ENCODE assay signal across 19 cellular contexts in genomic region chr9:136486131-136486530, GRCh38. TPM values are rescaled to one million over a fixed set of nuclear protein-coding genes. Genes with fewer than 3 reads are reported as not detected.
DNase-seq lines count a peak whose midpoint lies in the region; ATAC-seq, FAIRE-seq and TF ChIP-seq lines count a peak whose summit lies in the region.
"Had no signal": no experiment of that assay in that cellular context is flagged by ENCODE, and none has a peak within 500 bp of the region (broad histone marks: within the 10 kb centered on the region; RNA-seq: fewer than 3 reads in every experiment).

No MANE protein-coding gene starts in this region.

- H3K27me3 ChIP-seq in liver (ENCODE audit: control insufficient read depth in 4 of 4, insufficient read depth in 4 of 4, low read length in 3 of 4) = no peaks in the 10 kb centered on the region
- H3K27me3 ChIP-seq in HepG2 (ENCODE audit: control insufficient read depth in 1 of 2, insufficient read depth in 2 of 2, low read length in 2 of 2) = peaks cover 18 to 36% of the 10 kb centered on the region in 2 experiments; a peak in 4 of 5 replicates
- H3K27me3 ChIP-seq: BE2C had no signal

- H3K4me3 Mint-ChIP-seq in neural crest cell = peak overlapping the region; percentile 90
- no peak overlapping the region for H3K4me3 Mint-ChIP-seq in CD14-positive monocyte
- H3K4me3 Mint-ChIP-seq: CD4-positive, alpha-beta T cell had no signal

- POLR2A ChIA-PET in HepG2 (lab: Yijun Ruan, JAX) = interaction anchor here (1.4 to 3.5 kb wide), 2 partner anchors 140 to 143 kb away, joined by 4 to 25 read pairs; no protein-coding TSS in a partner anchor

- peaks cover 18% of the 10 kb centered on the region for H4K20me1 ChIP-seq in HepG2 (ENCODE audit: insufficient read depth, low read length)

- H3K4me2 ChIP-seq in HepG2 (ENCODE audit: low read depth, low read length) = no peak overlapping the region; the same call in 1 of the 2 replicates

- H3K27ac Mint-ChIP-seq in neural crest cell (ENCODE audit: unreplicated experiment) = no peak overlapping the region
- no peak overlapping the region for H3K27ac Mint-ChIP-seq in CD14-positive monocyte

- TF ChIP-seq CTCF in liver (IDR thresholded peaks at IDR 0.05; ENCODE audit: low read depth, low read length, missing input control) (no peak), HepG2 (CRISPR knock-in tag; IDR thresholded peaks at IDR 0.05) (no peak), neural crest cell (conservative IDR thresholded peaks at IDR 0.05) (no peak), CD14-positive monocyte (IDR thresholded peaks at IDR 0.05) (no peak)

- H3K9ac ChIP-seq in liver (ENCODE audit: low read depth in 1 of 2, low read length in 2 of 2) (peak overlapping the region; percentile 5 to 46), HepG2 (ENCODE audit: insufficient read depth, low read depth, low read length) (no peak overlapping the region)
- H3K9ac ChIP-seq: GM23248 had no signal

- no TSS peak for BruUV-seq in HepG2 (replicated peaks; lab: Mats Ljungman, UMichigan)

- no peak for TF ChIP-seq POLR2A in HepG2 (IDR thresholded peaks at IDR 0.05; ENCODE audit: insufficient read depth in 1 of 2, low read depth in 2 of 2, low read length in 2 of 2)

- H3K9me3 Mint-ChIP-seq in neural crest cell (no peaks in the 10 kb centered on the region), CD14-positive monocyte (peaks cover 0 to 2% (median 0%) of the 10 kb centered on the region in 7 donors)
- H3K9me3 Mint-ChIP-seq: CD4-positive, alpha-beta T cell; IgD-negative memory B cell had no signal

- intact Hi-C loops in HepG2 (cut with micrococcal nuclease; ENCODE audit: unreplicated experiment) (no loop called here), CD14-positive monocyte (cut with micrococcal nuclease) (loop anchor here (5.0 to 10.0 kb wide), 5 partner anchors 61 to 239 kb away; partner anchors contain the start of genes NOTCH1 (in 2 of the 2), AGPAT2 (in 1 of the 2) and DNLZ (in 1 of the 2))

- TF ChIP-seq EP300 in HepG2 (IDR thresholded peaks at IDR 0.05; ENCODE audit: low read depth in 2 of 2, low read length in 2 of 2) (no peak), HepG2 (CRISPR knock-in tag; IDR thresholded peaks at IDR 0.05; ENCODE audit: borderline replicate concordance) (no peak)

- CTCF ChIA-PET in HepG2 (lab: Yijun Ruan, JAX; ENCODE audit: low intra/inter-chr PET ratio, low total read pairs) = interaction anchor here (0.8 to 7.9 kb wide), 2 partner anchors 145 to 158 kb away, joined by 4 to 101 read pairs; no protein-coding TSS in a partner anchor

- WGBS in liver = 93% methylated on average over 7 of the region's 7 CpGs
- WGBS in HepG2 (ENCODE audit: low lambda C conversion rate) = 17% methylated on average over 1 of the region's 7 CpGs

- H2AFZ ChIP-seq in HepG2 (ENCODE audit: low read length) = no peak overlapping the region
- H2AFZ ChIP-seq: GM23248 had no signal

- DNase-seq in HepG2 (ENCODE audit: low spot score) = no peak
- DNase-seq in left lobe of liver (ENCODE audit: low spot score) = peak; percentile 49
- DNase-seq in neural crest cell (ENCODE audit: low read depth, low spot score) = no peak
- DNase-seq in iPS-NIHi7 (ENCODE audit: extremely low spot score) = no peak
- no peak for DNase-seq in CD14-positive monocyte (ENCODE audit: low spot score)
- DNase-seq: ACHN; BE2C; C1 segment of cervical spinal cord; Caco-2; CD4-positive, alpha-beta T cell; GM23248; HCEC 1CT had no signal

- peaks cover 2% of the 10 kb centered on the region for H3K27me3 Mint-ChIP-seq in neural crest cell (ENCODE audit: low read depth)
- peaks cover 0 to 17% (median 14%) of the 10 kb centered on the region in 3 donors for H3K27me3 Mint-ChIP-seq in CD14-positive monocyte (ENCODE audit: low read depth in 3 of 3)
- H3K27me3 Mint-ChIP-seq: CD4-positive, alpha-beta T cell; IgD-negative memory B cell had no signal

- TF ChIP-seq RAD21 in liver (IDR thresholded peaks at IDR 0.05) (no peak), HepG2 (CRISPR knock-in tag; IDR thresholded peaks at IDR 0.05) (no peak)

- H3K27ac ChIP-seq in liver (ENCODE audit: low read depth in 1 of 2, low read length in 2 of 2) = peak overlapping the region; percentile 96 to 100
- no peak overlapping the region for H3K27ac ChIP-seq in HepG2 (ENCODE audit: extremely low read length, insufficient read depth, low read length)
- H3K27ac ChIP-seq: GM23248 had no signal

- H3K4me1 Mint-ChIP-seq in neural crest cell (peaks cover 33% of the 10 kb centered on the region), CD14-positive monocyte (peaks cover 17% of the 10 kb centered on the region)

- in situ Hi-C loops in HepG2 (cut with HindIII; ENCODE audit: extremely low pct_ligation_motif_present, low pct_unique_long_range_greater_than_20kb) = no loop called here

- ATAC-seq in HepG2 = no peak
- no peak for ATAC-seq in left lobe of liver

- no peak for FAIRE-seq in HepG2 (lab: Jason Lieb, UNC)
- FAIRE-seq: A204.1, D721Med, G401.6, GM12891, HTR-8/SVneo had no signal

- no peak overlapping the region for H3K4me3 ChIP-seq in liver (ENCODE audit: low read depth in 1 of 3, low read length in 3 of 3)
- no peak overlapping the region for H3K4me3 ChIP-seq in HepG2 (replicated peaks in 1 of 3; ENCODE audit: insufficient read depth in 1 of 3, low read depth in 2 of 3, low read length in 3 of 3)
- H3K4me3 ChIP-seq: GM23248 had no signal

- peaks cover 14% of the 10 kb centered on the region for H3K79me2 ChIP-seq in HepG2 (ENCODE audit: insufficient read depth, low read length)

- H3K9me3 ChIP-seq in liver (ENCODE audit: control insufficient read depth in 4 of 4, low read length in 3 of 4) = no peaks in the 10 kb centered on the region
- H3K9me3 ChIP-seq in HepG2 (ENCODE audit: low read length) = no peaks in the 10 kb centered on the region
- H3K9me3 ChIP-seq: BE2C, Caco-2 had no signal

- H3K36me3 ChIP-seq in liver (ENCODE audit: control insufficient read depth in 4 of 4, insufficient read depth in 3 of 4, low read depth in 1 of 4, low read length in 3 of 4) = no peaks in the 10 kb centered on the region
- no peaks in the 10 kb centered on the region for H3K36me3 ChIP-seq in HepG2 (replicated peaks in 1 of 2; ENCODE audit: control insufficient read depth in 1 of 2, insufficient read depth in 2 of 2, low read length in 2 of 2)

- no peaks in the 10 kb centered on the region for H3K36me3 Mint-ChIP-seq in neural crest cell (ENCODE audit: low read depth)
- no peaks in the 10 kb centered on the region for H3K36me3 Mint-ChIP-seq in CD14-positive monocyte
- H3K36me3 Mint-ChIP-seq: IgD-negative memory B cell had no signal

- peaks cover 17 to 62% (median 46%) of the 10 kb centered on the region in 4 donors for H3K4me1 ChIP-seq in liver (ENCODE audit: control insufficient read depth in 4 of 4, insufficient read depth in 4 of 4, low read length in 3 of 4)
- H3K4me1 ChIP-seq in HepG2 (ENCODE audit: insufficient read depth, low read length) = peaks cover 31% of the 10 kb centered on the region
- H3K4me1 ChIP-seq: BE2C had no signal

RNA-seq across cellular contexts. Expression of gene SEC16A, which starts 3.3 kb away (rescaled TPM):
- 10 to 100 TPM; 21.7 to 96.1 TPM for total RNA-seq in liver
- 10 to 100 TPM; 43.3 to 88.7 TPM for polyA plus RNA-seq in liver
- 15.9 and 27.7 TPM in 2 replicates for total RNA-seq in HepG2 (2016; rRNA removed; fragmentation: Illumina TruSeq; extraction: Trizol)
- total RNA-seq in HepG2 (2016; cell fraction: cytosol; rRNA removed; fragmentation: Illumina TruSeq; extraction: Trizol; ENCODE audit: low read depth) = 3.9 TPM in 2 replicates
- total RNA-seq in HepG2 (2016; cell fraction: insoluble cytoplasmic fraction; rRNA removed; fragmentation: Illumina TruSeq; extraction: Trizol) = 15.7 and 21.0 TPM in 2 replicates
- total RNA-seq in HepG2 (2016; cell fraction: membrane; rRNA removed; fragmentation: Illumina TruSeq; extraction: Trizol) = 12.2 and 12.3 TPM in 2 replicates
- total RNA-seq in HepG2 (2016; cell fraction: nucleus; rRNA removed; fragmentation: Illumina TruSeq; extraction: Trizol) = 25.4 and 28.9 TPM in 2 replicates
- polyA plus RNA-seq in HepG2 (2011; rRNA removed) = 17.9 and 18.9 TPM in 2 replicates
- 12.7 and 13.2 TPM in 2 replicates for polyA plus RNA-seq in HepG2 (2011; cell fraction: cytosol; rRNA removed)
- polyA plus RNA-seq in HepG2 (2011; cell fraction: nucleus; rRNA removed) = 71.0 and 81.7 TPM in 2 replicates
- polyA plus RNA-seq in HepG2 (2012) = 26.1 and 28.5 TPM in 2 replicates
- 2.6 and 3.4 TPM in 2 replicates for polyA plus RNA-seq in HepG2 (2016; cell fraction: cytosol; fragmentation: Illumina TruSeq; extraction: Trizol; ENCODE audit: low read depth)
- polyA plus RNA-seq in HepG2 (2016; cell fraction: insoluble cytoplasmic fraction; fragmentation: Illumina TruSeq; extraction: Trizol; ENCODE audit: low read depth) = 29.5 and 38.6 TPM in 2 replicates
- 7.1 and 8.4 TPM in 2 replicates for polyA plus RNA-seq in HepG2 (2016; cell fraction: membrane; fragmentation: Illumina TruSeq; extraction: Trizol; ENCODE audit: low read depth)
- polyA plus RNA-seq in HepG2 (2016; cell fraction: nucleus; fragmentation: Illumina TruSeq; extraction: Trizol; ENCODE audit: insufficient read depth, low read depth) = 72.9 and 74.4 TPM in 2 replicates
- polyA minus RNA-seq in HepG2 (2011; rRNA and poly(A)+ RNA removed; ENCODE audit: low replicate concordance) = 29.0 and 33.5 TPM in 2 replicates
- polyA minus RNA-seq in HepG2 (2011; cell fraction: cytosol; rRNA and poly(A)+ RNA removed) = 27.1 and 28.7 TPM in 2 replicates
- 24.8 and 24.9 TPM in 2 replicates for polyA minus RNA-seq in HepG2 (2011; cell fraction: nucleus; rRNA and poly(A)+ RNA removed)
- total RNA-seq in left lobe of liver = 71.8 TPM
- total RNA-seq in neural crest cell = 77.2 and 79.4 TPM in 2 replicates
- polyA plus RNA-seq in CD14-positive monocyte = 10 to 100 TPM; 11.1 to 19.1 TPM

RNA-seq across cellular contexts. Expression of gene INPP5E, which starts 46.5 kb away (rescaled TPM):
- total RNA-seq in liver (1 to 10 TPM; 3.1 to 3.3 TPM), HepG2 (2016; rRNA removed; fragmentation: Illumina TruSeq; extraction: Trizol) (3.0 and 5.5 TPM in 2 replicates), left lobe of liver (8.8 TPM), neural crest cell (28.7 and 29.6 TPM in 2 replicates)
- polyA plus RNA-seq in liver (1 to 10 TPM; 1.0 to 2.7 TPM), HepG2 (2011; rRNA removed) (5.5 and 7.5 TPM in 2 replicates), CD14-positive monocyte (1 to 10 TPM; 1.0 TPM)
- total RNA-seq in HepG2 (2016; cell fraction: cytosol; rRNA removed; fragmentation: Illumina TruSeq; extraction: Trizol; ENCODE audit: low read depth) = 0.91 and 1.3 TPM in 2 replicates
- total RNA-seq in HepG2 (2016; cell fraction: insoluble cytoplasmic fraction; rRNA removed; fragmentation: Illumina TruSeq; extraction: Trizol) = 2.7 and 5.4 TPM in 2 replicates
- 3.3 and 3.4 TPM in 2 replicates for total RNA-seq in HepG2 (2016; cell fraction: membrane; rRNA removed; fragmentation: Illumina TruSeq; extraction: Trizol)
- 5.6 and 6.0 TPM in 2 replicates for total RNA-seq in HepG2 (2016; cell fraction: nucleus; rRNA removed; fragmentation: Illumina TruSeq; extraction: Trizol)
- 3.2 and 4.1 TPM in 2 replicates for polyA plus RNA-seq in HepG2 (2011; cell fraction: cytosol; rRNA removed)
- polyA plus RNA-seq in HepG2 (2011; cell fraction: nucleus; rRNA removed) = 45.5 and 51.1 TPM in 2 replicates
- polyA plus RNA-seq in HepG2 (2012) = 3.7 and 5.4 TPM in 2 replicates
- polyA plus RNA-seq in HepG2 (2016; cell fraction: cytosol; fragmentation: Illumina TruSeq; extraction: Trizol; ENCODE audit: low read depth) = 0.89 and 1.0 TPM in 2 replicates
- polyA plus RNA-seq in HepG2 (2016; cell fraction: insoluble cytoplasmic fraction; fragmentation: Illumina TruSeq; extraction: Trizol; ENCODE audit: low read depth) = 4.0 and 5.3 TPM in 2 replicates
- 2.6 and 3.1 TPM in 2 replicates for polyA plus RNA-seq in HepG2 (2016; cell fraction: membrane; fragmentation: Illumina TruSeq; extraction: Trizol; ENCODE audit: low read depth)
- polyA plus RNA-seq in HepG2 (2016; cell fraction: nucleus; fragmentation: Illumina TruSeq; extraction: Trizol; ENCODE audit: insufficient read depth, low read depth) = 22.1 and 22.8 TPM in 2 replicates
- 5.4 and 5.9 TPM in 2 replicates for polyA minus RNA-seq in HepG2 (2011; rRNA and poly(A)+ RNA removed; ENCODE audit: low replicate concordance)
- 2.7 and 3.1 TPM in 2 replicates for polyA minus RNA-seq in HepG2 (2011; cell fraction: cytosol; rRNA and poly(A)+ RNA removed)
- polyA minus RNA-seq in HepG2 (2011; cell fraction: nucleus; rRNA and poly(A)+ RNA removed) = 5.8 and 7.5 TPM in 2 replicates

RNA-seq across cellular contexts. Expression of gene NOTCH1, which starts 59.7 kb away (rescaled TPM):
- total RNA-seq in liver (10 to 100 TPM in 1 of 2 donors, 1 to 10 TPM in 1; 9.4 to 22.3 TPM), HepG2 (2016; rRNA removed; fragmentation: Illumina TruSeq; extraction: Trizol) (0.22 and 0.35 TPM in 2 replicates), left lobe of liver (31.9 TPM), neural crest cell (99.0 and 99.7 TPM in 2 replicates)
- polyA plus RNA-seq in liver (1 to 10 TPM; 2.4 to 7.5 TPM), HepG2 (2011; rRNA removed) (0.09 and 0.12 TPM in 2 replicates), CD14-positive monocyte (1 to 10 TPM; 1.4 to 2.2 TPM)
- total RNA-seq in HepG2 (2016; cell fraction: cytosol; rRNA removed; fragmentation: Illumina TruSeq; extraction: Trizol; ENCODE audit: low read depth) = 0.18 and 0.20 TPM in 2 replicates
- 0.13 and 0.43 TPM in 2 replicates for total RNA-seq in HepG2 (2016; cell fraction: insoluble cytoplasmic fraction; rRNA removed; fragmentation: Illumina TruSeq; extraction: Trizol)
- total RNA-seq in HepG2 (2016; cell fraction: membrane; rRNA removed; fragmentation: Illumina TruSeq; extraction: Trizol) = 0.17 and 0.28 TPM in 2 replicates
- 0.69 and 1.3 TPM in 2 replicates for total RNA-seq in HepG2 (2016; cell fraction: nucleus; rRNA removed; fragmentation: Illumina TruSeq; extraction: Trizol)
- 0.04 and 0.11 TPM in 2 replicates for polyA plus RNA-seq in HepG2 (2011; cell fraction: cytosol; rRNA removed)
- polyA plus RNA-seq in HepG2 (2011; cell fraction: nucleus; rRNA removed) = 0.90 and 1.1 TPM in 2 replicates
- polyA plus RNA-seq in HepG2 (2012) = 0.09 and 0.31 TPM in 2 replicates
- polyA plus RNA-seq in HepG2 (2016; cell fraction: cytosol; fragmentation: Illumina TruSeq; extraction: Trizol; ENCODE audit: low read depth) = 0.02 TPM in 2 replicates
- polyA plus RNA-seq in HepG2 (2016; cell fraction: insoluble cytoplasmic fraction; fragmentation: Illumina TruSeq; extraction: Trizol; ENCODE audit: low read depth) = 0.15 and 0.22 TPM in 2 replicates
- polyA plus RNA-seq in HepG2 (2016; cell fraction: membrane; fragmentation: Illumina TruSeq; extraction: Trizol; ENCODE audit: low read depth) = 0.05 and 0.13 TPM in 2 replicates
- polyA plus RNA-seq in HepG2 (2016; cell fraction: nucleus; fragmentation: Illumina TruSeq; extraction: Trizol; ENCODE audit: insufficient read depth, low read depth) = 1.3 and 1.9 TPM in 2 replicates
- polyA minus RNA-seq in HepG2 (2011; rRNA and poly(A)+ RNA removed; ENCODE audit: low replicate concordance) = 0.54 and 4.7 TPM in 2 replicates
- polyA minus RNA-seq in HepG2 (2011; cell fraction: cytosol; rRNA and poly(A)+ RNA removed) = 0.44 and 0.99 TPM in 2 replicates
- 0.64 and 0.75 TPM in 2 replicates for polyA minus RNA-seq in HepG2 (2011; cell fraction: nucleus; rRNA and poly(A)+ RNA removed)

Comparison
In these comparisons a context has a peak if more than half of its experiments do, and no peak if none do; other contexts are left out.
1. RNA of gene NOTCH1, which starts 59.7 kb away (total RNA-seq): 99.0 to 99.7 TPM in neural crest cell, 31.9 TPM in left lobe of liver (single experiment) and 9.4 to 22.3 TPM in liver; 0.13 to 1.3 TPM in HepG2; every median in the first group is over 4 times any median in the second.